Comparison of ENCODE assay signal across 9 cellular contexts in the genomic region with DNA sequence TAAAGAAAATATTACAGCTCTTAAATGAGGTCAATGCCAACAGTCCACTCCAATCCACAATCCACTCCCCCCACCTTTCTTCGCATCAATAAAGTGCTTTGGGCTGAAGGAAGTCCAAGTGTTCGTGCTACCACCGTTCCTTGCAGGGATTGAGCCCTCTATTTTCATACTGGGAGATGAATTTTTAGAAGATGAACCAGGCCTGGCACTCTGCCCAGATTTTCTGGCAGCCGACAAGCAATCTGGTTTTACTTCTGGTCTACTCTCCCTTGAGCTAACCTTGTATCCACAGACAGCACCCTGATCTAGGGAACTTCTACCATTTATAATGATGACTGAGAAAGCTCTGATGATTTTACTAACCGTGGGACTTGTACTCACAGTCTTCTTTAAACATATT.
DNase-seq lines count a peak whose midpoint lies in the region; ATAC-seq, FAIRE-seq and TF ChIP-seq lines count a peak whose summit lies in the region.
"Had no signal": no experiment of that assay in that cellular context is flagged by ENCODE, and none has a peak within 500 bp of the region (broad histone marks: within the 10 kb centered on the region; RNA-seq: fewer than 3 reads in every experiment).

No MANE protein-coding gene starts in this region.

- no peak overlapping the region for H3K4me3 ChIP-seq in dorsolateral prefrontal cortex
- H3K4me3 ChIP-seq in pancreas, result no peak overlapping the region

- H3K27me3 ChIP-seq in dorsolateral prefrontal cortex, result no peaks in the 10 kb centered on the region
- H3K27me3 ChIP-seq in pancreas, result no peaks in the 10 kb centered on the region

- 55 to 56% methylated on average over 5 of the region's 5 CpGs for WGBS in pancreas, 2 donors

- no peak overlapping the region for H3K27ac Mint-ChIP-seq in activated CD8-positive, alpha-beta memory T cell treated with anti-CD3 and anti-CD28 coated beads, Interleukin-2, amount 10 ng/mL, durations not matched to agents 7 days and 5 days

- intact Hi-C loops in dorsolateral prefrontal cortex (cut with DNase I), result loop anchor here in 1 of 2 donors (5.0 kb wide), 1 partner anchor 70 kb away; no protein-coding TSS in a partner anchor
- intact Hi-C loops in pancreas (cut with DNase I), result no loop called here

- H3K4me1 ChIP-seq in pancreas, result no peaks in the 10 kb centered on the region

- ATAC-seq in pancreas (peak in 2 of 4 donors; percentile 20 to 39), GM19455 (IDR thresholded peaks at IDR 0.05; ENCODE audit: unreplicated experiment) (no peak)
- no peak for ATAC-seq in activated CD8-positive, alpha-beta memory T cell treated with anti-CD3 and anti-CD28 coated beads, Interleukin-2, amount 10 ng/mL, durations not matched to agents 7 days and 5 days

- peaks cover 14% of the 10 kb centered on the region for H3K4me1 Mint-ChIP-seq in activated CD8-positive, alpha-beta memory T cell treated with anti-CD3 and anti-CD28 coated beads, Interleukin-2, amount 10 ng/mL, durations not matched to agents 7 days and 5 days

- CTCF ChIA-PET in activated CD8-positive, alpha-beta memory T cell treated with anti-CD3 and anti-CD28 coated beads, Interleukin-2, amount 10 ng/mL, durations not matched to agents 7 days and 5 days (lab: Charles Lee), result no interaction called here

- DNase-seq in G401 (ENCODE audit: low spot score) (peak; percentile 95), NCI-H446 (lab: John Stamatoyannopoulos, UW) (peak; percentile 93 to 96), dorsolateral prefrontal cortex (peak; percentile 43 to 90 (median 60)), pancreas (peak in 5 of 6 donors; percentile 15 to 63 (median 35)), T-helper 1 cell (no peak), NCI-H2107 (lab: John Stamatoyannopoulos, UW) (no peak)
- no peak for DNase-seq in activated CD8-positive, alpha-beta memory T cell treated with anti-CD3 and anti-CD28 coated beads, Interleukin-2, amount 10 ng/mL, durations not matched to agents 7 days and 5 days

- H3K36me3 Mint-ChIP-seq in activated CD8-positive, alpha-beta memory T cell treated with anti-CD3 and anti-CD28 coated beads, Interleukin-2, amount 10 ng/mL, durations not matched to agents 7 days and 5 days, result peaks cover 1% of the 10 kb centered on the region

- TF ChIP-seq CTCF in dorsolateral prefrontal cortex (IDR thresholded peaks at IDR 0.05 in 54 of 56, conservative IDR thresholded peaks at IDR 0.05 in 2 of 56; ENCODE audit: low read depth in 1 of 56, partially characterized antibody in 56 of 56) (no peak), pancreas (IDR thresholded peaks at IDR 0.05) (no peak)

- in situ Hi-C loops in G401 (cut with HindIII; ENCODE audit: low sequenced_read_pairs), result no loop called here

- H3K36me3 ChIP-seq in pancreas, result no peaks in the 10 kb centered on the region

- no peaks in the 10 kb centered on the region for H3K9me3 ChIP-seq in pancreas

- no peaks in the 10 kb centered on the region for H3K27me3 Mint-ChIP-seq in activated CD8-positive, alpha-beta memory T cell treated with anti-CD3 and anti-CD28 coated beads, Interleukin-2, amount 10 ng/mL, durations not matched to agents 7 days and 5 days

- no peak overlapping the region for H3K4me3 Mint-ChIP-seq in activated CD8-positive, alpha-beta memory T cell treated with anti-CD3 and anti-CD28 coated beads, Interleukin-2, amount 10 ng/mL, durations not matched to agents 7 days and 5 days

- FAIRE-seq in pancreas (lab: Jason Lieb, UNC), result no peak

- H3K9me3 Mint-ChIP-seq in activated CD8-positive, alpha-beta memory T cell treated with anti-CD3 and anti-CD28 coated beads, Interleukin-2, amount 10 ng/mL, durations not matched to agents 7 days and 5 days (ENCODE audit: low read depth), result no peaks in the 10 kb centered on the region

- H3K27ac ChIP-seq in dorsolateral prefrontal cortex (no peak overlapping the region), pancreas (no peak overlapping the region)
- H3K27ac ChIP-seq: VCaP had no signal

Comparison
In these comparisons a context has a peak if more than half of its experiments do, and no peak if none do; other contexts are left out.
1. DNase-seq: peak in G401 (single experiment), NCI-H446 (2 of 2), dorsolateral prefrontal cortex (10 of 10) and pancreas (5 of 6); none in T-helper 1 cell (0 of 5), activated CD8-positive, alpha-beta memory T cell treated with anti-CD3 and anti-CD28 coated beads, Interleukin-2, amount 10 ng/mL, durations not matched to agents 7 days and 5 days (single experiment) and NCI-H2107 (single experiment).